7 cellular contexts compared by ENCODE assay signal in the genomic region with DNA sequence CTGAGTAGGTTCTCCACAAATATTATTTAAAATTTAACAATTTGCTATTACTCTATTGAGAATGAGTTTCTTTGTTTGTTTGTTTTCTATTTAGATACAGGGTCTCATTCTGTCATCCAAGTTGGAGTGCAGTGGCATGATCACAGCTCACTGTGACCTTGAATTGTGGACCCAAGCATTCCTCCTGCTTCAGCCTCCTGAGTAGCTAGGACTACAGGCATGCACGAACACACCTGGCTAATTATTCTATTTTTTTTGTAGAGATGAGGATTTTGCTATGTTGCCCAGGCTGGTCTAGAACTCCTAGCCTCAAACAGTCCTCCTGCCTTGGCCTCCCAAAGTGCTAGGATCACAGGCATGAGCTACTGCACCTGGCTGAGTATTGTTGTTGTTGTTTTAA.
"Had no signal": no experiment of that assay in that cellular context is flagged by ENCODE, and none has a peak within 500 bp of the region (broad histone marks: within the 10 kb centered on the region; RNA-seq: fewer than 3 reads in every experiment).

No MANE protein-coding gene starts in this region.

- ATAC-seq: K562 had no signal

- DNase-seq: IMR-90, KBM-7, KG1 had no signal

- FAIRE-seq: HTR-8/SVneo, K562 had no signal

- H3K4me3 ChIP-seq: K562 had no signal

- H3K27ac ChIP-seq: HL-60, KMS-11 had no signal

- H3K4me2 ChIP-seq: KMS-11 had no signal

- H3K9ac ChIP-seq: KMS-11 had no signal
